8 cellular contexts compared by ENCODE assay signal in genomic region chr1:16153999-16154673, GRCh38. TPM values are rescaled to one million over a fixed set of nuclear protein-coding genes. Genes with fewer than 3 reads are reported as not detected.
A peak's percentile ranks its signal among the peaks of the same experiment; 100 is the strongest.
DNase-seq lines count a peak whose midpoint lies in the region; ATAC-seq and TF ChIP-seq lines count a peak whose summit lies in the region.

No MANE protein-coding gene starts in this region.

- ATAC-seq in T-cell (replicated peaks in 1 of 4) (no peak), foreskin keratinocyte (no peak), HG02763 (IDR thresholded peaks at IDR 0.05; ENCODE audit: unreplicated experiment) (no peak), GM21515 (IDR thresholded peaks at IDR 0.05; ENCODE audit: unreplicated experiment) (no peak)

- peak overlapping the region; percentile 94 for H3K27ac Mint-ChIP-seq in Caco-2 (ENCODE audit: unreplicated experiment)
- no peak overlapping the region for H3K27ac Mint-ChIP-seq in T-cell

- H3K9me3 ChIP-seq in Caco-2 = no peaks in the 10 kb centered on the region
- H3K9me3 ChIP-seq in prostate gland = no peaks in the 10 kb centered on the region

- H3K27me3 Mint-ChIP-seq in Caco-2 (ENCODE audit: insufficient read depth, unreplicated experiment) = no peaks in the 10 kb centered on the region
- peaks cover 3 to 8% of the 10 kb centered on the region in 2 donors for H3K27me3 Mint-ChIP-seq in T-cell

- H3K9me3 Mint-ChIP-seq in Caco-2 (ENCODE audit: unreplicated experiment) (no peaks in the 10 kb centered on the region), T-cell (no peaks in the 10 kb centered on the region)

- peaks cover 4% of the 10 kb centered on the region; the same call in 1 of the 2 replicates for H3K36me3 ChIP-seq in Caco-2 (ENCODE audit: control insufficient read depth, insufficient read depth, low read length)
- no peaks in the 10 kb centered on the region for H3K36me3 ChIP-seq in prostate gland

- H3K27ac ChIP-seq in foreskin keratinocyte = peak overlapping the region; percentile 54
- H3K27ac ChIP-seq in prostate gland = peak overlapping the region; percentile 69 to 76

- CTCF ChIA-PET in Caco-2 (lab: Charles Lee) = interaction anchor here (0.6 to 2.2 kb wide), 8 partner anchors 10 to 81 kb away, joined by 3 to 17 read pairs (median 4); partner anchors contain the start of gene FAM131C
- CTCF ChIA-PET in T-cell (lab: Charles Lee) = interaction anchor here (0.7 to 0.9 kb wide), 3 partner anchors 12 to 79 kb away, joined by 4 to 11 read pairs (median 4); no protein-coding TSS in a partner anchor

- 34% methylated on average over 17 of the region's 17 CpGs for WGBS in prostate gland

- H3K4me3 ChIP-seq in Caco-2 (ENCODE audit: low read depth, low read length) (peak overlapping the region; percentile 84), prostate gland (peak overlapping the region; percentile 43 to 50)

- intact Hi-C loops in Caco-2 (cut with micrococcal nuclease; ENCODE audit: unreplicated experiment) (no loop called here), prostate gland (cut with DNase I) (loop anchor here (2.0 kb wide), 2 partner anchors 29 to 71 kb away; no protein-coding TSS in a partner anchor)

- H3K4me1 ChIP-seq in Caco-2 = peaks cover 46% of the 10 kb centered on the region
- peaks cover 19% of the 10 kb centered on the region for H3K4me1 ChIP-seq in foreskin keratinocyte
- no peaks in the 10 kb centered on the region for H3K4me1 ChIP-seq in prostate gland (replicated peaks)

- no peak for TF ChIP-seq CTCF in Caco-2 (IDR thresholded peaks at IDR 0.05; ENCODE audit: insufficient read depth in 1 of 2, low read depth in 1 of 2, low read length in 1 of 2, severe bottlenecking in 1 of 2, unreplicated experiment in 1 of 2)
- no peak for TF ChIP-seq CTCF in foreskin keratinocyte (conservative IDR thresholded peaks at IDR 0.05)
- TF ChIP-seq CTCF in prostate gland (IDR thresholded peaks at IDR 0.05) = no peak

- H3K36me3 Mint-ChIP-seq in Caco-2 (ENCODE audit: insufficient read depth, unreplicated experiment) = peaks cover 43% of the 10 kb centered on the region
- no peaks in the 10 kb centered on the region for H3K36me3 Mint-ChIP-seq in T-cell

- H3K4me3 Mint-ChIP-seq in Caco-2 (ENCODE audit: unreplicated experiment) (peak overlapping the region; percentile 86), T-cell (peak overlapping the region; percentile 34 to 68 (median 56))

- no TSS peak for BruUV-seq in Caco-2 (replicated peaks; lab: Mats Ljungman, UMichigan)

- H3K4me1 Mint-ChIP-seq in Caco-2 (ENCODE audit: low read depth, unreplicated experiment) (peaks cover 15% of the 10 kb centered on the region), T-cell (peaks cover 42 to 61% (median 49%) of the 10 kb centered on the region in 3 donors)

- no peak for TF ChIP-seq POLR2A in prostate gland (IDR thresholded peaks at IDR 0.05)

- H3K27me3 ChIP-seq in Caco-2 (replicated peaks; ENCODE audit: control insufficient read depth, insufficient read depth, low read length) (no peaks in the 10 kb centered on the region), foreskin keratinocyte (no peaks in the 10 kb centered on the region), prostate gland (replicated peaks; ENCODE audit: insufficient read depth) (no peaks in the 10 kb centered on the region)

- DNase-seq in Caco-2 = no peak
- DNase-seq in T-cell = no peak
- DNase-seq in foreskin keratinocyte = no peak
- DNase-seq in prostate gland (ENCODE audit: low spot score) = no peak
- no peak for DNase-seq in stimulated activated CD4-positive, alpha-beta T cell treated with anti-CD3 and anti-CD28 coated beads, Interleukin-15, amount 100 ng/mL, for 24 hours
- DNase-seq in COLO668 (lab: John Stamatoyannopoulos, UW; ENCODE audit: unreplicated experiment) = no peak

- POLR2A ChIA-PET in Caco-2 (lab: Charles Lee) (interaction anchor here (0.5 to 2.0 kb wide), 10 partner anchors 7 to 118 kb away, joined by 3 to 52 read pairs (median 4); no protein-coding TSS in a partner anchor), T-cell (lab: Charles Lee) (no interaction called here)

RNA-seq across cellular contexts. Expression of gene EPHA2, which starts 1.7 kb away (rescaled TPM):
- total RNA-seq in Caco-2 (2022) (31.2 and 37.8 TPM in 2 replicates), T-cell (under 1 TPM in 4 of 5 donors, not detected in 1; 0.19 to 0.66 (median 0.41) TPM), foreskin keratinocyte (138 and 139 TPM in 2 replicates), prostate gland (10 to 100 TPM; 14.8 to 17.7 TPM)
- polyA plus RNA-seq in foreskin keratinocyte = 70.5 and 77.6 TPM in 2 replicates

RNA-seq across cellular contexts. Expression of gene ARHGEF19, which starts 58.3 kb away (rescaled TPM):
- total RNA-seq in Caco-2 (2022) (7.7 and 8.0 TPM in 2 replicates), T-cell (10 to 100 TPM in 3 of 5 donors, 1 to 10 TPM in 2; 7.0 to 17.6 (median 12.3) TPM), foreskin keratinocyte (10.7 and 15.3 TPM in 2 replicates), prostate gland (10 to 100 TPM; 13.1 to 18.8 TPM)
- 11.1 and 13.9 TPM in 2 replicates for polyA plus RNA-seq in foreskin keratinocyte

Comparison
In these comparisons a context has a peak if more than half of its experiments do, and no peak if none do; other contexts are left out.
1. RNA of gene EPHA2, which starts 1.7 kb away (total RNA-seq): 138 to 139 TPM in foreskin keratinocyte, 31.2 to 37.8 TPM in Caco-2 and 14.8 to 17.7 TPM in prostate gland; 0.19 to 0.66 TPM in T-cell; every median in the first group is over 4 times any median in the second.